7 cellular contexts compared by ENCODE assay signal in genomic region chr10:21524526-21525366, GRCh38. TPM values are rescaled to one million over a fixed set of nuclear protein-coding genes. Genes with fewer than 3 reads are reported as not detected.
DNase-seq lines count a peak whose midpoint lies in the region; ATAC-seq and TF ChIP-seq lines count a peak whose summit lies in the region.

No MANE protein-coding gene starts in this region.

- 15 to 17% methylated on average over 23 of the region's 23 CpGs for WGBS in body of pancreas, 2 donors
- 1 to 3% methylated on average over 23 of the region's 23 CpGs for WGBS in testis, 2 donors

- H3K27me3 ChIP-seq in body of pancreas (no peaks in the 10 kb centered on the region), testis (no peaks in the 10 kb centered on the region)

- H3K27ac ChIP-seq in body of pancreas (peak overlapping the region; percentile 95 to 99 (median 97)), testis (peak overlapping the region; percentile 99 to 100)

- no peak for ATAC-seq in body of pancreas
- ATAC-seq in left lobe of liver = no peak
- ATAC-seq in GM21367 (IDR thresholded peaks at IDR 0.05; ENCODE audit: unreplicated experiment) = no peak

- H3K4me1 ChIP-seq in body of pancreas = peaks cover 16% of the 10 kb centered on the region
- peaks cover 23% of the 10 kb centered on the region for H3K4me1 ChIP-seq in testis

- H3K36me3 ChIP-seq in body of pancreas (replicated peaks in 1 of 2; ENCODE audit: insufficient read depth in 1 of 2, low read depth in 2 of 2) (no peaks in the 10 kb centered on the region), testis (ENCODE audit: low read depth, missing control alignments) (no peaks in the 10 kb centered on the region)

- H3K9me3 ChIP-seq in body of pancreas (no peaks in the 10 kb centered on the region), testis (no peaks in the 10 kb centered on the region)

- intact Hi-C loops in body of pancreas (cut with DNase I) (no loop called here), testis (cut with DNase I; ENCODE audit: low total_unique reads) (no loop called here)

- TF ChIP-seq CTCF in body of pancreas (IDR thresholded peaks at IDR 0.05) (no peak), testis (IDR thresholded peaks at IDR 0.05) (no peak)

- H3K4me3 ChIP-seq in body of pancreas = peak overlapping the region; percentile 11 to 55
- H3K4me3 ChIP-seq in testis = peak overlapping the region; percentile 76 to 82

- no peak for TF ChIP-seq POLR2A in body of pancreas (IDR thresholded peaks at IDR 0.05)
- no peak for TF ChIP-seq POLR2A in testis (IDR thresholded peaks at IDR 0.05)

- DNase-seq in GF-D8 (lab: John Stamatoyannopoulos, UW) = peak; percentile 42
- peak; percentile 31 for DNase-seq in M059J (ENCODE audit: low read depth)
- peak in 1 of 4 donors; percentile 44 for DNase-seq in body of pancreas
- peak; percentile 48 for DNase-seq in left lobe of liver (ENCODE audit: low spot score)
- DNase-seq in testis = no peak
- DNase-seq in NCI-H2081 treated with DMSO at 0.1 percent for 48 hours (lab: John Stamatoyannopoulos, UW) = no peak

RNA-seq across cellular contexts. Expression of gene SKIDA1, which starts 0.7 kb away (rescaled TPM):
- total RNA-seq in M059J (2014; rRNA removed; shearing (Covaris generic)) = 1.2 and 1.9 TPM in 2 replicates
- 1 to 10 TPM in 1 of 2 donors, under 1 TPM in 1; 0.78 to 1.3 TPM for total RNA-seq in body of pancreas
- 3.4 TPM for total RNA-seq in left lobe of liver
- 1 to 10 TPM; 6.6 to 6.9 TPM for total RNA-seq in testis
- polyA plus RNA-seq in testis (ENCODE audit: insufficient read depth, low read depth, low replicate concordance) = 4.7 TPM

RNA-seq across cellular contexts. Expression of gene MLLT10, which starts 9.3 kb away (rescaled TPM):
- 9.1 and 9.3 TPM in 2 replicates for total RNA-seq in M059J (2014; rRNA removed; shearing (Covaris generic))
- 10 to 100 TPM; 23.7 to 30.1 TPM for total RNA-seq in body of pancreas
- total RNA-seq in left lobe of liver = 19.5 TPM
- 100 to 1,000 TPM; 130 to 144 TPM for total RNA-seq in testis
- polyA plus RNA-seq in testis (ENCODE audit: insufficient read depth, low read depth, low replicate concordance) = 243 TPM

Comparison
In these comparisons a context has a peak if more than half of its experiments do, and no peak if none do; other contexts are left out.
1. DNase-seq: peak in GF-D8 (single experiment), M059J (single experiment) and left lobe of liver (single experiment); none in testis (single experiment) and NCI-H2081 treated with DMSO at 0.1 percent for 48 hours (single experiment).